ENCODE assay signal across 15 cellular contexts in genomic region chr13:66805657-66806056, GRCh38.
DNase-seq lines count a peak whose midpoint lies in the region; ATAC-seq and TF ChIP-seq lines count a peak whose summit lies in the region.
"Had no signal": no experiment of that assay in that cellular context is flagged by ENCODE, and none has a peak within 500 bp of the region (broad histone marks: within the 10 kb centered on the region; RNA-seq: fewer than 3 reads in every experiment).

No MANE protein-coding gene starts in this region.

- H3K27me3 ChIP-seq in psoas muscle (ENCODE audit: insufficient read depth in 3 of 3, low read length in 2 of 3) = no peaks in the 10 kb centered on the region
- H3K27me3 ChIP-seq: upper lobe of right lung had no signal

- H3K36me3 ChIP-seq in psoas muscle (ENCODE audit: insufficient read depth in 1 of 2, low read depth in 1 of 2) = no peaks in the 10 kb centered on the region
- H3K36me3 ChIP-seq: upper lobe of right lung had no signal

- H3K4me1 Mint-ChIP-seq in activated CD8-positive, alpha-beta T cell treated with anti-CD3 and anti-CD28 coated beads for 36 hours (ENCODE audit: low read depth) = no peaks in the 10 kb centered on the region

- H3K27ac Mint-ChIP-seq in activated CD8-positive, alpha-beta T cell treated with anti-CD3 and anti-CD28 coated beads for 36 hours = no peak overlapping the region
- H3K27ac Mint-ChIP-seq: activated CD8-positive, alpha-beta T cell treated with anti-CD3 and anti-CD28 coated beads, Interleukin-2, amount 10 ng/mL, durations not matched to agents 7 days and 5 days had no signal

- no peak overlapping the region for H3K27ac ChIP-seq in psoas muscle
- H3K27ac ChIP-seq: GM23248, upper lobe of right lung, VCaP had no signal

- 58 to 64% (median 62%) methylated on average over 1 of the region's 1 CpG for WGBS in psoas muscle, 3 donors

- no peak overlapping the region for H3K4me3 ChIP-seq in cardiac fibroblast (replicated peaks in 1 of 2; ENCODE audit: low read depth in 2 of 2, low read length in 2 of 2)
- H3K4me3 ChIP-seq in psoas muscle = no peak overlapping the region
- H3K4me3 ChIP-seq: GM23248, upper lobe of right lung had no signal

- intact Hi-C loops in activated CD8-positive, alpha-beta T cell treated with anti-CD3 and anti-CD28 coated beads for 36 hours (cut with micrococcal nuclease) = no loop called here
- intact Hi-C loops in psoas muscle (cut with DNase I) = no loop called here

- H3K27me3 Mint-ChIP-seq in activated CD8-positive, alpha-beta T cell treated with anti-CD3 and anti-CD28 coated beads for 36 hours = no peaks in the 10 kb centered on the region

- TF ChIP-seq CTCF in cardiac fibroblast (IDR thresholded peaks at IDR 0.05; ENCODE audit: low read depth, low read length) (no peak), psoas muscle (IDR thresholded peaks at IDR 0.05) (no peak)
- no peak for TF ChIP-seq CTCF in activated CD8-positive, alpha-beta T cell treated with anti-CD3 and anti-CD28 coated beads for 36 hours (IDR thresholded peaks at IDR 0.05)

- no peaks in the 10 kb centered on the region for H3K9me3 Mint-ChIP-seq in activated CD8-positive, alpha-beta T cell treated with anti-CD3 and anti-CD28 coated beads for 36 hours

- in situ Hi-C loops in G401 (cut with HindIII; ENCODE audit: low sequenced_read_pairs) = no loop called here

- CTCF ChIA-PET in activated CD8-positive, alpha-beta T cell treated with anti-CD3 and anti-CD28 coated beads for 36 hours (lab: Charles Lee) = no interaction called here

- H3K4me3 Mint-ChIP-seq in activated CD8-positive, alpha-beta T cell treated with anti-CD3 and anti-CD28 coated beads for 36 hours = no peak overlapping the region
- H3K4me3 Mint-ChIP-seq: activated CD8-positive, alpha-beta T cell treated with anti-CD3 and anti-CD28 coated beads, Interleukin-2, amount 10 ng/mL, durations not matched to agents 7 days and 5 days had no signal

- POLR2A ChIA-PET in activated CD8-positive, alpha-beta T cell treated with anti-CD3 and anti-CD28 coated beads for 36 hours (lab: Charles Lee) = no interaction called here

- peak; percentile 38 for ATAC-seq in left lobe of liver
- ATAC-seq in activated CD8-positive, alpha-beta T cell treated with anti-CD3 and anti-CD28 coated beads for 36 hours = no peak
- no peak for ATAC-seq in HG02884 (IDR thresholded peaks at IDR 0.05; ENCODE audit: unreplicated experiment)
- no peak for ATAC-seq in psoas muscle
- ATAC-seq: activated CD8-positive, alpha-beta T cell treated with anti-CD3 and anti-CD28 coated beads, Interleukin-2, amount 10 ng/mL, durations not matched to agents 7 days and 5 days; upper lobe of right lung had no signal

- DNase-seq in G401 (ENCODE audit: low spot score) (peak; percentile 50), NCI-H2029 (lab: John Stamatoyannopoulos, UW) (peak; percentile 3), cardiac fibroblast (ENCODE audit: low read depth in 2 of 2) (peak; percentile 61 to 90), left lobe of liver (ENCODE audit: low spot score) (no peak), NCI-H1436 treated with DMSO at 0.1 percent for 48 hours (lab: John Stamatoyannopoulos, UW) (no peak), psoas muscle (no peak)
- no peak for DNase-seq in activated CD8-positive, alpha-beta T cell treated with anti-CD3 and anti-CD28 coated beads for 36 hours
- DNase-seq: activated CD8-positive, alpha-beta T cell treated with anti-CD3 and anti-CD28 coated beads, Interleukin-2, amount 10 ng/mL, durations not matched to agents 7 days and 5 days; GM23248; NCI-H2227 treated with DMSO at 0.1 percent for 48 hours; small intestine; stimulated activated naive CD4-positive, alpha-beta T cell; upper lobe of right lung had no signal

- H3K36me3 Mint-ChIP-seq in activated CD8-positive, alpha-beta T cell treated with anti-CD3 and anti-CD28 coated beads for 36 hours (ENCODE audit: low read depth) = no peaks in the 10 kb centered on the region

- no peaks in the 10 kb centered on the region for H3K9me3 ChIP-seq in psoas muscle
- H3K9me3 ChIP-seq: upper lobe of right lung had no signal

- H3K4me1 ChIP-seq in psoas muscle = no peaks in the 10 kb centered on the region
- H3K4me1 ChIP-seq: upper lobe of right lung had no signal

Comparison
In these comparisons a context has a peak if more than half of its experiments do, and no peak if none do; other contexts are left out.
1. DNase-seq: peak in G401 (single experiment), NCI-H2029 (single experiment) and cardiac fibroblast (2 of 2); none in left lobe of liver (single experiment), NCI-H1436 treated with DMSO at 0.1 percent for 48 hours (single experiment), activated CD8-positive, alpha-beta T cell treated with anti-CD3 and anti-CD28 coated beads for 36 hours (single experiment) and psoas muscle (0 of 2).